8 cellular contexts compared by ENCODE assay signal in genomic region chr1:23980725-23981063, GRCh38. TPM values are rescaled to one million over a fixed set of nuclear protein-coding genes. Genes with fewer than 3 reads are reported as not detected.
A peak's percentile ranks its signal among the peaks of the same experiment; 100 is the strongest.
DNase-seq lines count a peak whose midpoint lies in the region; ATAC-seq and TF ChIP-seq lines count a peak whose summit lies in the region.

No MANE protein-coding gene starts in this region.

- H3K9ac ChIP-seq in mucosa of stomach (ENCODE audit: low read length) (peak overlapping the region; percentile 97), stomach smooth muscle (ENCODE audit: low read length in 2 of 2) (peak overlapping the region; percentile 56 to 58)

- CTCF ChIA-PET in activated CD4-positive, alpha-beta T cell treated with anti-CD3 and anti-CD28 coated beads for 36 hours (lab: Charles Lee) = interaction anchor here (0.6 to 1.1 kb wide), 2 partner anchors 31 to 171 kb away, joined by 3 to 6 read pairs; no protein-coding TSS in a partner anchor

- H3K27me3 ChIP-seq in mucosa of stomach (ENCODE audit: control insufficient read depth, insufficient read depth, low read length) (no peaks in the 10 kb centered on the region), stomach smooth muscle (ENCODE audit: control insufficient read depth in 1 of 2, insufficient read depth in 2 of 2, low read length in 2 of 2) (no peaks in the 10 kb centered on the region)

- H3K36me3 ChIP-seq in mucosa of stomach (ENCODE audit: control insufficient read depth, insufficient read depth, low read length) = no peaks in the 10 kb centered on the region
- no peaks in the 10 kb centered on the region for H3K36me3 ChIP-seq in stomach smooth muscle (ENCODE audit: control insufficient read depth in 2 of 2, insufficient read depth in 2 of 2, low read length in 2 of 2)

- H3K9me3 ChIP-seq in mucosa of stomach (ENCODE audit: control insufficient read depth, low read length) = no peaks in the 10 kb centered on the region
- no peaks in the 10 kb centered on the region for H3K9me3 ChIP-seq in stomach smooth muscle (ENCODE audit: control insufficient read depth in 2 of 2, low read length in 2 of 2)

- intact Hi-C loops in CD14-positive monocyte (cut with micrococcal nuclease) = no loop called here
- intact Hi-C loops in activated CD4-positive, alpha-beta T cell treated with anti-CD3 and anti-CD28 coated beads for 36 hours (cut with DNase I, micrococcal nuclease) = loop anchor here (1.0 to 2.0 kb wide), 11 partner anchors 21 to 1266 kb away; partner anchors contain the start of genes HMGCL (in 2 of the 2), PNRC2 (in 2 of the 2), FUCA1 (in 1 of the 2) and GALE (in 1 of the 2)

- ATAC-seq in GM21423 (IDR thresholded peaks at IDR 0.05; ENCODE audit: unreplicated experiment) = peak; percentile 18
- ATAC-seq in activated CD4-positive, alpha-beta T cell treated with anti-CD3 and anti-CD28 coated beads for 36 hours = peak; percentile 62
- ATAC-seq in GM18511 (IDR thresholded peaks at IDR 0.05; ENCODE audit: unreplicated experiment) = no peak

- H3K4me1 ChIP-seq in mucosa of stomach (ENCODE audit: control insufficient read depth, insufficient read depth, low read length) = peaks cover 40% of the 10 kb centered on the region
- peaks cover 29% of the 10 kb centered on the region for H3K4me1 ChIP-seq in stomach smooth muscle (ENCODE audit: control insufficient read depth, insufficient read depth, low read length)

- no peak for TF ChIP-seq CTCF in CD14-positive monocyte (IDR thresholded peaks at IDR 0.05)

- no peaks in the 10 kb centered on the region for H3K9me3 Mint-ChIP-seq in CD14-positive monocyte
- H3K9me3 Mint-ChIP-seq in activated CD4-positive, alpha-beta T cell treated with anti-CD3 and anti-CD28 coated beads for 36 hours (ENCODE audit: low read depth) = no peaks in the 10 kb centered on the region

- peak overlapping the region; percentile 57 for H3K4me3 ChIP-seq in mucosa of stomach (ENCODE audit: low read length)
- H3K4me3 ChIP-seq in stomach smooth muscle (ENCODE audit: low read length in 2 of 2) = peak overlapping the region; percentile 92 to 97

- peaks cover 7 to 10% of the 10 kb centered on the region in 2 donors for H3K36me3 Mint-ChIP-seq in CD14-positive monocyte
- peaks cover 38% of the 10 kb centered on the region for H3K36me3 Mint-ChIP-seq in activated CD4-positive, alpha-beta T cell treated with anti-CD3 and anti-CD28 coated beads for 36 hours (ENCODE audit: low read depth)

- H3K27ac Mint-ChIP-seq in CD14-positive monocyte = peak overlapping the region; percentile 89 to 98 (median 96)
- peak overlapping the region; percentile 100 for H3K27ac Mint-ChIP-seq in activated CD4-positive, alpha-beta T cell treated with anti-CD3 and anti-CD28 coated beads for 36 hours

- H3K27me3 Mint-ChIP-seq in CD14-positive monocyte (ENCODE audit: low read depth in 3 of 3) = peaks cover 0 to 2% (median 0%) of the 10 kb centered on the region in 3 donors
- H3K27me3 Mint-ChIP-seq in activated CD4-positive, alpha-beta T cell treated with anti-CD3 and anti-CD28 coated beads for 36 hours = no peaks in the 10 kb centered on the region

- H3K4me3 Mint-ChIP-seq in CD14-positive monocyte = peak overlapping the region; percentile 82 to 97
- H3K4me3 Mint-ChIP-seq in activated CD4-positive, alpha-beta T cell treated with anti-CD3 and anti-CD28 coated beads for 36 hours = peak overlapping the region; percentile 97

- peak; percentile 63 for DNase-seq in CD14-positive monocyte (ENCODE audit: low spot score)
- peak; percentile 38 for DNase-seq in LHCN-M2 (ENCODE audit: low read depth)
- DNase-seq in activated CD4-positive, alpha-beta T cell treated with anti-CD3 and anti-CD28 coated beads for 36 hours = peak; percentile 76
- peak; percentile 61 for DNase-seq in dermis blood vessel endothelial cell

- POLR2A ChIA-PET in activated CD4-positive, alpha-beta T cell treated with anti-CD3 and anti-CD28 coated beads for 36 hours (lab: Charles Lee) = interaction anchor here (0.6 to 1.8 kb wide), 4 partner anchors 13 to 79 kb away, joined by 3 to 16 read pairs (median 6); partner anchors contain the start of gene PNRC2

- peak overlapping the region; percentile 91 for H3K27ac ChIP-seq in stomach smooth muscle (ENCODE audit: low read length)

- H3K4me1 Mint-ChIP-seq in CD14-positive monocyte = peaks cover 40% of the 10 kb centered on the region
- peaks cover 35% of the 10 kb centered on the region for H3K4me1 Mint-ChIP-seq in activated CD4-positive, alpha-beta T cell treated with anti-CD3 and anti-CD28 coated beads for 36 hours

RNA-seq across cellular contexts. Expression of gene SRSF10, which starts 0.6 kb away (rescaled TPM):
- 10 to 100 TPM; 75.6 to 76.2 TPM for polyA plus RNA-seq in CD14-positive monocyte
- total RNA-seq in LHCN-M2 (2014; rRNA removed) (116 and 125 TPM in 2 replicates), dermis blood vessel endothelial cell (108 and 109 TPM in 2 replicates)
- polyA plus RNA-seq in LHCN-M2 (2012) = 45.2 TPM
- 100 to 1,000 TPM; 213 to 225 TPM for total RNA-seq in activated CD4-positive, alpha-beta T cell treated with anti-CD3 and anti-CD28 coated beads for 36 hours

RNA-seq across cellular contexts. Expression of gene PNRC2, which starts 21.1 kb away (rescaled TPM):
- polyA plus RNA-seq in CD14-positive monocyte = 10 to 100 TPM; 71.7 to 89.7 TPM
- total RNA-seq in LHCN-M2 (2014; rRNA removed) = 71.4 and 88.2 TPM in 2 replicates
- 27.5 TPM for polyA plus RNA-seq in LHCN-M2 (2012)
- total RNA-seq in activated CD4-positive, alpha-beta T cell treated with anti-CD3 and anti-CD28 coated beads for 36 hours = 100 to 1,000 TPM; 133 to 142 TPM
- 157 and 190 TPM in 2 replicates for total RNA-seq in dermis blood vessel endothelial cell

Comparison
In these comparisons a context has a peak if more than half of its experiments do, and no peak if none do; other contexts are left out.
1. intact Hi-C loops: an anchor here in activated CD4-positive, alpha-beta T cell treated with anti-CD3 and anti-CD28 coated beads for 36 hours (1.0 to 2.0 kb wide); none called in CD14-positive monocyte.